Comparison of ENCODE assay signal across 10 cellular contexts in the genomic region with DNA sequence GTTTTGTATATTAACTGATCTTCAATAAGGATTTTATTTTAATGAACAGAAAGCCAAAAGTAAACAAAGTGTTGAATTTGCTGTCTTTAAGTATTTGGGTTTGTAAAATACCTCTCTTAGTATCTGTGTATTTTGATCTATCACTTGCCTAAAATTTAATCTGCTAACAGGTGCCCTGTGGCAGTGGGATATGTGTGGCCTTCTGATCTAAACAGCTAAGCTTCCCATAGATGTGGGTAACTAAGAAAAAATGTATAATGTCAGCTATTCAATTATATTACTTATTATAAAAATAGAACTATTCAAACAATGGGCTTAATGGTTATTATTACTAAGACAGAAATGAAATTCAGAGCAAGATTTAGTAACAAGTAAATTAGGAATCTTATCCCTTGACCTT. TPM values are rescaled to one million over a fixed set of nuclear protein-coding genes. Genes with fewer than 3 reads are reported as not detected.
"Had no signal": no experiment of that assay in that cellular context is flagged by ENCODE, and none has a peak within 500 bp of the region (broad histone marks: within the 10 kb centered on the region; RNA-seq: fewer than 3 reads in every experiment).

No MANE protein-coding gene starts in this region.

- DNase-seq: H9, HCEC 1CT, KBM-7 had no signal

- H2AFZ ChIP-seq: GM23338 had no signal

- H3K4me3 ChIP-seq: GM23338 had no signal

- H3K4me2 ChIP-seq: GM23338 had no signal

- H3K27ac ChIP-seq: HL-60 had no signal

- ATAC-seq: GM23338, HepG2 had no signal

- FAIRE-seq: H1, H54, HepG2 had no signal

RNA-seq across cellular contexts. Expression of gene LRRC39, which starts 15.2 kb away (rescaled TPM):
- total RNA-seq: HT1080 had no signal
- polyA plus RNA-seq: IgD-negative memory B cell had no signal
